Comparison of ENCODE assay signal across 14 cellular contexts in genomic region chr4:38985363-38986065, GRCh38. TPM values are rescaled to one million over a fixed set of nuclear protein-coding genes. Genes with fewer than 3 reads are reported as not detected.
DNase-seq lines count a peak whose midpoint lies in the region; ATAC-seq and TF ChIP-seq lines count a peak whose summit lies in the region.
"Had no signal": no experiment of that assay in that cellular context is flagged by ENCODE, and none has a peak within 500 bp of the region (broad histone marks: within the 10 kb centered on the region; RNA-seq: fewer than 3 reads in every experiment).

No MANE protein-coding gene starts in this region.

- 84 to 92% methylated on average over 7 to 8 of the region's 10 CpGs for WGBS in mesodermal cell (ENCODE audit: insufficient coverage in 2 of 2), 2 experiments

- no peaks in the 10 kb centered on the region for H3K27me3 Mint-ChIP-seq in activated B cell treated with CpG ODN at 0.5 μM for 24 hours
- H3K27me3 Mint-ChIP-seq in Calu3 (ENCODE audit: unreplicated experiment), result no peaks in the 10 kb centered on the region
- H3K27me3 Mint-ChIP-seq: natural killer cell treated with Interleukin-12 subunit alpha and Interleukin-12 subunit beta and Interleukin-15 and Interleukin-18, amount 100 ng/mL, for 72 hours had no signal

- peak; percentile 7 for ATAC-seq in GM19025 (IDR thresholded peaks at IDR 0.05; ENCODE audit: low read depth, unreplicated experiment)
- ATAC-seq in activated B cell treated with CpG ODN at 0.5 μM for 24 hours (ENCODE audit: low read depth), result peak; percentile 61
- ATAC-seq: natural killer cell treated with Interleukin-12 subunit alpha and Interleukin-12 subunit beta and Interleukin-15 and Interleukin-18, amount 100 ng/mL, for 72 hours had no signal

- H3K9me3 Mint-ChIP-seq in activated B cell treated with CpG ODN at 0.5 μM for 24 hours, result no peaks in the 10 kb centered on the region
- H3K9me3 Mint-ChIP-seq in Calu3 (ENCODE audit: low read depth, unreplicated experiment), result no peaks in the 10 kb centered on the region
- H3K9me3 Mint-ChIP-seq: H9; natural killer cell treated with Interleukin-12 subunit alpha and Interleukin-12 subunit beta and Interleukin-15 and Interleukin-18, amount 100 ng/mL, for 72 hours had no signal

- peak overlapping the region in 3 of 10 experiments; percentile 8 to 29 (median 28); a peak in 4 of 20 replicates for H3K4me3 ChIP-seq in BLaER1 treated with 17β-estradiol and CSF1 and Interleukin-3, amounts not matched to agents 10 nM and 100 nM
- no peak overlapping the region for H3K4me3 ChIP-seq in mesodermal cell (ENCODE audit: extremely low read depth, insufficient read depth, low read length, poor library complexity, severe bottlenecking)

- TF ChIP-seq CTCF in activated B cell treated with CpG ODN at 0.5 μM for 24 hours (IDR thresholded peaks at IDR 0.05), result no peak
- no peak for TF ChIP-seq CTCF in Calu3 (IDR thresholded peaks at IDR 0.05; ENCODE audit: unreplicated experiment)

- H3K4me3 Mint-ChIP-seq in activated B cell treated with CpG ODN at 0.5 μM for 24 hours, result peak overlapping the region; percentile 68
- no peak overlapping the region for H3K4me3 Mint-ChIP-seq in Calu3 (ENCODE audit: low read depth, unreplicated experiment)
- H3K4me3 Mint-ChIP-seq: H9; natural killer cell treated with Interleukin-12 subunit alpha and Interleukin-12 subunit beta and Interleukin-15 and Interleukin-18, amount 100 ng/mL, for 72 hours had no signal

- H3K27ac Mint-ChIP-seq in activated B cell treated with CpG ODN at 0.5 μM for 24 hours, result peak overlapping the region; percentile 90
- H3K27ac Mint-ChIP-seq in Calu3 (ENCODE audit: unreplicated experiment), result no peak overlapping the region
- H3K27ac Mint-ChIP-seq: H9 had no signal

- peak overlapping the region in 7 of 11 experiments; percentile 9 to 61 (median 25); a peak in 8 of 22 replicates for H3K9ac ChIP-seq in BLaER1 treated with 17β-estradiol and CSF1 and Interleukin-3, amounts not matched to agents 10 nM and 100 nM
- H3K9ac ChIP-seq: KMS-11 had no signal

- H3K4me1 Mint-ChIP-seq in activated B cell treated with CpG ODN at 0.5 μM for 24 hours (peaks cover 57% of the 10 kb centered on the region), Calu3 (ENCODE audit: low read depth, unreplicated experiment) (peaks cover 9% of the 10 kb centered on the region)

- no TSS peak for BruUV-seq in Calu3 (replicated peaks; lab: Mats Ljungman, UMichigan)

- H3K36me3 ChIP-seq in BLaER1 treated with 17β-estradiol and CSF1 and Interleukin-3, amounts not matched to agents 10 nM and 100 nM, result no peaks in the 10 kb centered on the region
- H3K36me3 ChIP-seq in mesodermal cell (ENCODE audit: control insufficient read depth, insufficient read depth, low read length), result no peaks in the 10 kb centered on the region

- H3K4me1 ChIP-seq in BLaER1 treated with 17β-estradiol and CSF1 and Interleukin-3, amounts not matched to agents 10 nM and 100 nM, result peaks cover 19 to 48% (median 41%) of the 10 kb centered on the region in 10 experiments
- peaks cover 24% of the 10 kb centered on the region for H3K4me1 ChIP-seq in mesodermal cell (ENCODE audit: control insufficient read depth, insufficient read depth, low read length, poor library complexity, severe bottlenecking)

- H3K27me3 ChIP-seq in BLaER1 treated with 17β-estradiol and CSF1 and Interleukin-3, amounts not matched to agents 10 nM and 100 nM, result no peaks in the 10 kb centered on the region

- peaks cover 71% of the 10 kb centered on the region for H3K36me3 Mint-ChIP-seq in activated B cell treated with CpG ODN at 0.5 μM for 24 hours (ENCODE audit: low read depth)
- no peaks in the 10 kb centered on the region for H3K36me3 Mint-ChIP-seq in Calu3 (ENCODE audit: insufficient read depth, unreplicated experiment)

- POLR2A ChIA-PET in activated B cell treated with CpG ODN at 0.5 μM for 24 hours (lab: Charles Lee), result interaction anchor here (0.6 to 6.0 kb wide), 11 partner anchors 11 to 181 kb away, joined by 3 to 73 read pairs (median 4); partner anchors contain the start of gene TMEM156

- H3K4me2 ChIP-seq in BLaER1 treated with 17β-estradiol and CSF1 and Interleukin-3, amounts not matched to agents 10 nM and 100 nM, result peak overlapping the region; percentile 43 to 81 (median 71)
- H3K4me2 ChIP-seq: KMS-11 had no signal

- CTCF ChIA-PET in activated B cell treated with CpG ODN at 0.5 μM for 24 hours (lab: Charles Lee), result interaction anchor here (0.9 to 2.1 kb wide), 7 partner anchors 60 to 227 kb away, joined by 3 to 9 read pairs (median 4); partner anchors contain the start of gene WDR19
- CTCF ChIA-PET in Calu3 (lab: Charles Lee), result no interaction called here

- DNase-seq in activated B cell treated with CpG ODN at 0.5 μM for 24 hours (no peak), GM03348 (ENCODE audit: low spot score) (no peak), COR-L47 (lab: John Stamatoyannopoulos, UW) (no peak), midbrain (lab: John Stamatoyannopoulos, UW) (no peak), Calu3 (no peak)
- DNase-seq: C1 segment of cervical spinal cord, cerebellar nuclear complex, H9, NCI-H2081 treated with DMSO at 0.1 percent for 48 hours had no signal

- peak overlapping the region in 8 of 11 experiments; percentile 14 to 50 (median 35); a peak in 11 of 22 replicates for H3K27ac ChIP-seq in BLaER1 treated with 17β-estradiol and CSF1 and Interleukin-3, amounts not matched to agents 10 nM and 100 nM
- H3K27ac ChIP-seq in mesodermal cell (ENCODE audit: low read depth, low read length, severe bottlenecking), result peak overlapping the region; percentile 29
- H3K27ac ChIP-seq: KMS-11 had no signal

- H4K20me1 ChIP-seq in BLaER1 treated with 17β-estradiol and CSF1 and Interleukin-3, amounts not matched to agents 10 nM and 100 nM, result no peaks in the 10 kb centered on the region

- no peaks in the 10 kb centered on the region; a peak in 1 of 22 replicates for H3K9me3 ChIP-seq in BLaER1 treated with 17β-estradiol and CSF1 and Interleukin-3, amounts not matched to agents 10 nM and 100 nM (replicated peaks in 1 of 11)
- no peaks in the 10 kb centered on the region for H3K9me3 ChIP-seq in mesodermal cell (ENCODE audit: control insufficient read depth, low read length)

- intact Hi-C loops in activated B cell treated with CpG ODN at 0.5 μM for 24 hours (cut with micrococcal nuclease) (loop anchor here (2.0 to 5.0 kb wide), 2 partner anchors 47 to 59 kb away; partner anchors contain the start of gene TMEM156), Calu3 (cut with micrococcal nuclease; ENCODE audit: unreplicated experiment) (no loop called here)

RNA-seq across cellular contexts. Expression of gene TMEM156, which starts 46.7 kb away (rescaled TPM):
- total RNA-seq in activated B cell treated with CpG ODN at 0.5 μM for 24 hours, result 26.0 and 29.5 TPM in 2 replicates
- polyA plus RNA-seq in mesodermal cell (2013, experiment 1 of 2), result 1.2 TPM
- 1.3 TPM for polyA plus RNA-seq in mesodermal cell (2013, experiment 2 of 2)
- total RNA-seq in Calu3 (2022), result 10.4 and 14.1 TPM in 2 replicates
- total RNA-seq: H9 had no signal
